ENCODE assay signal across 23 cellular contexts in the genomic region with DNA sequence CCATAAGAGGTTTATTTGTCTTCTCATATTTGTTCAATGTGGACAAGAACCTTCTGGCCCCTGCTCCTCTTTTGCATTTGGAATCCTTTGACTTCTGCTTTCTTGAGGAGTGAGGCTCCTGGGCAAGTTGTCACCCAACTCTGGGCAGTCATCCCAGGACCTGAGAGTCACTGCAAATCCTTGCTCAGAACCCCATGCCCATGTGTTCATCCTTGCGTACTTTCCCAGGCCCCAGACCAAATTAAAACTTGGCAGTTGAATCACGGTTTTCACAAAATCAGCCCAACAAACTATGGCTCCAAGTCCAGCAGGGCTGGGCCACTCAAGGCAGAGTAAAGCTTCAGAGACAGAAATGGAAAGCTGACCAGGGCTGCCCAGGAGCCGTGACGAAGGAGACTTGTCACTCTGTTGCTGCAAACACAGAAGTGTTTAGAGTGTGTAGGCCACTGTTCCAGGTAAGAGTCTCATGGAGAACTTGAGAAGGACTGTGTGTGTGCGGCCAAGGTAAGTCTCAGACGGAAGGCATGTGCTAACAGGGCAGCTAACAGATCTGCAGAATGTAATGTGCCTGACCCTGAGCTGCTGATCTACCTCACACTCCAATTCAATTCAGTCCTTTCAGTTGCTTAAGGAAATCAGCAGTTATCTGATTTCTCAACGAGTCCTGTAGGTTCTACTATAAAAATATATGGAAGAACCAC.
"Had no signal": no experiment of that assay in that cellular context is flagged by ENCODE, and none has a peak within 500 bp of the region (broad histone marks: within the 10 kb centered on the region; RNA-seq: fewer than 3 reads in every experiment).

No MANE protein-coding gene starts in this region.

- H3K4me1 ChIP-seq: gastrocnemius medialis, parathyroid adenoma, psoas muscle, spleen, tibial nerve, upper lobe of right lung had no signal

- H3K9me3 Mint-ChIP-seq: endodermal cell; mesothelial cell of epicardium; natural killer cell treated with Interleukin-12 subunit alpha and Interleukin-12 subunit beta and Interleukin-15 and Interleukin-18, amount 100 ng/mL, for 72 hours; neural progenitor cell; stimulated activated memory B cell treated with anti-CD40 and anti-IgM and Interleukin-4, amounts not matched to agents 10 μg/mL and 1 μg/mL and 100 μg/mL, for 72 hours; stimulated activated naive CD8-positive, alpha-beta T cell treated with anti-CD3 and anti-CD28 coated beads, Interleukin-15, Interleukin-2, amounts not matched to agents 100 ng/mL and 50 ng/mL, for 24 hours had no signal

- DNase-seq: central memory CD4-positive, alpha-beta T cell; effector CD4-positive, alpha-beta T cell; endodermal cell; erythroblast; gastrocnemius medialis; left colon; occipital lobe; psoas muscle; spleen; stimulated activated CD4-positive, alpha-beta T cell treated with anti-CD3 and anti-CD28 coated beads, Interleukin-15, amount 100 ng/mL, for 24 hours; stimulated activated CD4-positive, alpha-beta T cell treated with anti-CD3 and anti-CD28 coated beads, Interleukin-1b, Interleukin-23, amount 100 ng/mL, for 48 hours; stimulated activated CD4-positive, alpha-beta T cell treated with anti-CD3 and anti-CD28 coated beads, Interleukin-4, amount 100 ng/mL, for 24 hours; upper lobe of right lung had no signal

- H3K36me3 Mint-ChIP-seq: mesothelial cell of epicardium; natural killer cell treated with Interleukin-12 subunit alpha and Interleukin-12 subunit beta and Interleukin-15 and Interleukin-18, amount 100 ng/mL, for 72 hours; neural progenitor cell; stimulated activated memory B cell treated with anti-CD40 and anti-IgM and Interleukin-4, amounts not matched to agents 10 μg/mL and 1 μg/mL and 100 μg/mL, for 72 hours had no signal

- H3K4me3 Mint-ChIP-seq: endodermal cell; mesothelial cell of epicardium; natural killer cell treated with Interleukin-12 subunit alpha and Interleukin-12 subunit beta and Interleukin-15 and Interleukin-18, amount 100 ng/mL, for 72 hours; neural progenitor cell; stimulated activated memory B cell treated with anti-CD40 and anti-IgM and Interleukin-4, amounts not matched to agents 10 μg/mL and 1 μg/mL and 100 μg/mL, for 72 hours; stimulated activated naive CD8-positive, alpha-beta T cell treated with anti-CD3 and anti-CD28 coated beads, Interleukin-15, Interleukin-2, amounts not matched to agents 100 ng/mL and 50 ng/mL, for 24 hours had no signal

- ATAC-seq: left colon; natural killer cell treated with Interleukin-12 subunit alpha and Interleukin-12 subunit beta and Interleukin-15 and Interleukin-18, amount 100 ng/mL, for 72 hours; sciatic nerve; upper lobe of right lung had no signal

- H3K4me1 Mint-ChIP-seq: stimulated activated memory B cell treated with anti-CD40 and anti-IgM and Interleukin-4, amounts not matched to agents 10 μg/mL and 1 μg/mL and 100 μg/mL, for 72 hours had no signal

- H3K27me3 Mint-ChIP-seq: natural killer cell treated with Interleukin-12 subunit alpha and Interleukin-12 subunit beta and Interleukin-15 and Interleukin-18, amount 100 ng/mL, for 72 hours; stimulated activated naive CD8-positive, alpha-beta T cell treated with anti-CD3 and anti-CD28 coated beads, Interleukin-15, Interleukin-2, amounts not matched to agents 100 ng/mL and 50 ng/mL, for 24 hours had no signal

- H3K27me3 ChIP-seq: gastrocnemius medialis, neural progenitor cell, tibial nerve, upper lobe of right lung had no signal

- H3K79me2 ChIP-seq: parathyroid adenoma had no signal

- H3K4me3 ChIP-seq: coronary artery, gastrocnemius medialis, neural progenitor cell, psoas muscle, spleen, tibial nerve, upper lobe of right lung had no signal

- H3K27ac Mint-ChIP-seq: endodermal cell; mesothelial cell of epicardium; natural killer cell treated with Interleukin-12 subunit alpha and Interleukin-12 subunit beta and Interleukin-15 and Interleukin-18, amount 100 ng/mL, for 72 hours; neural progenitor cell; stimulated activated memory B cell treated with anti-CD40 and anti-IgM and Interleukin-4, amounts not matched to agents 10 μg/mL and 1 μg/mL and 100 μg/mL, for 72 hours; stimulated activated naive CD8-positive, alpha-beta T cell treated with anti-CD3 and anti-CD28 coated beads, Interleukin-15, Interleukin-2, amounts not matched to agents 100 ng/mL and 50 ng/mL, for 24 hours had no signal

- H3K27ac ChIP-seq: coronary artery, gastrocnemius medialis, neural progenitor cell, parathyroid adenoma, psoas muscle, spleen, tibial nerve, upper lobe of right lung had no signal

- H3K9me3 ChIP-seq: gastrocnemius medialis, psoas muscle, spleen, tibial nerve, upper lobe of right lung had no signal

- H3K36me3 ChIP-seq: gastrocnemius medialis, neural progenitor cell, spleen, tibial nerve, upper lobe of right lung had no signal

- H2AFZ ChIP-seq: neural progenitor cell, parathyroid adenoma had no signal

- H3K4me2 ChIP-seq: neural progenitor cell had no signal

- FAIRE-seq: endothelial cell of umbilical vein had no signal

- H3K9ac ChIP-seq: neural progenitor cell, parathyroid adenoma had no signal
